Comparison of ENCODE assay signal across 33 cellular contexts in the genomic region with DNA sequence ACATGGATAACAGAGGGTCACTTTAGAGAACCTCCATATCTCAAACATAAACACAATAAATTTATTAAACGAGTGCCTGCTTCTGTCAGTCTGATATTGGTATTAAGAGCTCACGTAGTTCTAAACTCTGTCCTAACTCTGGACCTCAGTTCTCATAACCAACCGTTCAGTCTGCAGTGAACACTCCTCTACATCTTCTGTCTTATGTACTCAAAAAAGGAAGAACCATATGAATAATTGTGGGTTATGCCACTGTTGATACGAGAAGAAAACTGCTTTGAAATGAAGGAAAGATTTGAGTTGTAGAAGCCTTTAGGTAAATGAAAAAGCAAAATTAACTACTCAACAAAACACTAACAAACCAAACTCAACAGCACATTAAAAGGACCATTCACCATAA. TPM values are rescaled to one million over a fixed set of nuclear protein-coding genes. Genes with fewer than 3 reads are reported as not detected.
DNase-seq lines count a peak whose midpoint lies in the region; ATAC-seq, FAIRE-seq and TF ChIP-seq lines count a peak whose summit lies in the region.
"Had no signal": no experiment of that assay in that cellular context is flagged by ENCODE, and none has a peak within 500 bp of the region (broad histone marks: within the 10 kb centered on the region; RNA-seq: fewer than 3 reads in every experiment).

No MANE protein-coding gene starts in this region.

- in situ Hi-C loops in GM12878 (cut with MboI) = no loop called here

- no peak overlapping the region for H3K9ac ChIP-seq in GM12878 (ENCODE audit: control insufficient read depth, insufficient read depth, low read length)
- H3K9ac ChIP-seq: BLaER1; BLaER1 treated with 17β-estradiol and CSF1 and Interleukin-3, amounts not matched to agents 10 nM and 100 nM had no signal

- H4K20me1 ChIP-seq in GM12878 (ENCODE audit: control insufficient read depth, insufficient read depth) = no peaks in the 10 kb centered on the region
- H4K20me1 ChIP-seq: BLaER1 had no signal

- peaks cover 3% of the 10 kb centered on the region for H3K9me3 Mint-ChIP-seq in stimulated activated effector memory CD8-positive, alpha-beta T cell treated with anti-CD3 and anti-CD28 coated beads, Interleukin-12 subunit alpha, Interleukin-12 subunit beta, amount 100 ng/mL, for 72 hours

- no peaks in the 10 kb centered on the region for H3K4me1 ChIP-seq in GM12878 (ENCODE audit: control insufficient read depth, insufficient read depth, low read length)
- H3K4me1 ChIP-seq: A549, Caco-2 had no signal

- BruUV-seq in GM12878 (replicated peaks; lab: Mats Ljungman, UMichigan) = no TSS peak

- no peak overlapping the region for H3K4me3 Mint-ChIP-seq in stimulated activated effector memory CD8-positive, alpha-beta T cell treated with anti-CD3 and anti-CD28 coated beads, Interleukin-12 subunit alpha, Interleukin-12 subunit beta, amount 100 ng/mL, for 72 hours
- H3K4me3 Mint-ChIP-seq: B cell; CD14-positive monocyte; CD4-positive, alpha-beta T cell; CD4-positive, CD25-positive, alpha-beta regulatory T cell; CD8-positive, alpha-beta memory T cell; CD8-positive, alpha-beta T cell had no signal

- H3K79me2 ChIP-seq in GM12878 (ENCODE audit: control insufficient read depth, insufficient read depth, low read length) = no peaks in the 10 kb centered on the region

- TF ChIP-seq RAD21 in GM12878 (IDR thresholded peaks at IDR 0.05; ENCODE audit: insufficient read depth, low read depth, low read length) = no peak

- CTCF ChIA-PET in GM12878 (lab: Yijun Ruan, JAX) = interaction anchor here (1.3 to 1.5 kb wide), 2 partner anchors 10 to 18 kb away, joined by 4 read pairs; no protein-coding TSS in a partner anchor

- H3K9me3 ChIP-seq in GM12878 (replicated peaks; ENCODE audit: control insufficient read depth, insufficient read depth, low read length) = no peaks in the 10 kb centered on the region; the same call in 2 of the 3 replicates
- H3K9me3 ChIP-seq: BE2C, BLaER1, Caco-2 had no signal

- POLR2A ChIA-PET in GM12878 (lab: Charles Lee) = no interaction called here

- SMC1A ChIA-PET in GM12878 (lab: Charles Lee; ENCODE audit: uncharacterized antibody, unreplicated experiment) = interaction anchor here (1.6 kb wide), 1 partner anchor 36 kb away, joined by 4 read pairs; no protein-coding TSS in a partner anchor

- no peak for ATAC-seq in GM12878
- ATAC-seq in stimulated activated effector memory CD8-positive, alpha-beta T cell treated with anti-CD3 and anti-CD28 coated beads, Interleukin-12 subunit alpha, Interleukin-12 subunit beta, amount 100 ng/mL, for 72 hours = peak; percentile 65
- no peak for ATAC-seq in GM18511 (IDR thresholded peaks at IDR 0.05; ENCODE audit: unreplicated experiment)
- ATAC-seq: A549; CD8-positive, alpha-beta T cell had no signal

- H3K36me3 Mint-ChIP-seq in stimulated activated effector memory CD8-positive, alpha-beta T cell treated with anti-CD3 and anti-CD28 coated beads, Interleukin-12 subunit alpha, Interleukin-12 subunit beta, amount 100 ng/mL, for 72 hours = no peaks in the 10 kb centered on the region

- TF ChIP-seq CTCF in GM12878 (IDR thresholded peaks at IDR 0.05 in 2 of 3, conservative IDR thresholded peaks at IDR 0.05 in 1 of 3; ENCODE audit: control insufficient read depth in 2 of 3, extremely low read depth in 1 of 3, insufficient read depth in 1 of 3, low read depth in 3 of 3, low read length in 3 of 3) = no peak

- H3K4me3 ChIP-seq in GM12878 = no peak overlapping the region
- H3K4me3 ChIP-seq: A549; BLaER1; BLaER1 treated with 17β-estradiol and CSF1 and Interleukin-3, amounts not matched to agents 10 nM and 100 nM had no signal

- peak; percentile 27 for FAIRE-seq in GM12878 (lab: Jason Lieb, UNC)
- FAIRE-seq: A204.1, A549, D721Med had no signal

- H3K27ac ChIP-seq in GM12878 (ENCODE audit: control insufficient read depth, insufficient read depth) = no peak overlapping the region
- H3K27ac ChIP-seq: 22Rv1; A549; BLaER1; BLaER1 treated with 17β-estradiol and CSF1 and Interleukin-3, amounts not matched to agents 10 nM and 100 nM; C4-2B had no signal

- peaks cover 23% of the 10 kb centered on the region for H3K4me1 Mint-ChIP-seq in stimulated activated effector memory CD8-positive, alpha-beta T cell treated with anti-CD3 and anti-CD28 coated beads, Interleukin-12 subunit alpha, Interleukin-12 subunit beta, amount 100 ng/mL, for 72 hours

- RAD21 ChIA-PET in GM12878 (lab: Charles Lee; ENCODE audit: unreplicated experiment) = no interaction called here

- H3K27me3 ChIP-seq in GM12878 (replicated peaks in 1 of 2; ENCODE audit: control insufficient read depth in 2 of 2, insufficient read depth in 2 of 2, low read length in 1 of 2) = no peaks in the 10 kb centered on the region
- H3K27me3 ChIP-seq: BE2C; BLaER1; BLaER1 treated with 17β-estradiol and CSF1 and Interleukin-3, amounts not matched to agents 10 nM and 100 nM had no signal

- no peak overlapping the region for H3K4me2 ChIP-seq in GM12878 (ENCODE audit: control insufficient read depth, insufficient read depth)
- H3K4me2 ChIP-seq: A549; BLaER1; BLaER1 treated with 17β-estradiol and CSF1 and Interleukin-3, amounts not matched to agents 10 nM and 100 nM had no signal

- intact Hi-C loops in GM12878 (cut with micrococcal nuclease; ENCODE audit: unreplicated experiment) = no loop called here

- no peak for TF ChIP-seq POLR2A in GM12878 (IDR thresholded peaks at IDR 0.05; ENCODE audit: low read depth, low read length)

- no peak overlapping the region for H3K27ac Mint-ChIP-seq in stimulated activated effector memory CD8-positive, alpha-beta T cell treated with anti-CD3 and anti-CD28 coated beads, Interleukin-12 subunit alpha, Interleukin-12 subunit beta, amount 100 ng/mL, for 72 hours
- H3K27ac Mint-ChIP-seq: B cell; CD4-positive, alpha-beta memory T cell; CD4-positive, alpha-beta T cell; CD4-positive, CD25-positive, alpha-beta regulatory T cell; CD8-positive, alpha-beta T cell had no signal

- H3K36me3 ChIP-seq in GM12878 (ENCODE audit: control insufficient read depth in 2 of 2, insufficient read depth in 2 of 2, low read length in 1 of 2) = no peaks in the 10 kb centered on the region
- H3K36me3 ChIP-seq: BE2C, BLaER1 had no signal

- H2AFZ ChIP-seq in GM12878 (ENCODE audit: control insufficient read depth, low read depth, low read length) = no peak overlapping the region

- 0% methylated on average over 4 of the region's 4 CpGs for WGBS in GM12878 (ENCODE audit: insufficient coverage, insufficient replicate concordance, low lambda C conversion rate, missing lambda C conversion rate)

- TF ChIP-seq EP300 in GM12878 (IDR thresholded peaks at IDR 0.05; ENCODE audit: borderline replicate concordance in 1 of 2, control insufficient read depth in 1 of 2, low read depth in 2 of 2, low read length in 2 of 2) = no peak

- no peak for DNase-seq in GM12878 (ENCODE audit: low read depth, low spot score)
- no peak for DNase-seq in stimulated activated effector memory CD8-positive, alpha-beta T cell treated with anti-CD3 and anti-CD28 coated beads, Interleukin-12 subunit alpha, Interleukin-12 subunit beta, amount 100 ng/mL, for 72 hours (ENCODE audit: low spot score in 2 of 2)
- no peak for DNase-seq in HuH-7 (ENCODE audit: low spot score)
- DNase-seq: 8988T; ACHN; AML-193; BE2C; C1 segment of cervical spinal cord; Caco-2; Calu3; CD4-positive, alpha-beta memory T cell; CD4-positive, alpha-beta T cell; CD4-positive, CD25-positive, alpha-beta regulatory T cell; CD8-positive, alpha-beta memory T cell; CD8-positive, alpha-beta T cell; COR-L47; DMS 273 treated with DMSO at 0.1 percent for 48 hours; DMS153; DMS53; DMS79; DMS79 treated with DMSO at 0.1 percent for 48 hours; DND-41; EL had no signal

TF ChIP-seq in GM12878, 131 proteins besides CTCF, POLR2A, EP300 and RAD21 (continues in another document):
- TF ChIP-seq GABPA (IDR thresholded peaks at IDR 0.05; ENCODE audit: low read depth) = no peak

RNA-seq across cellular contexts. Expression of gene DPYD, which starts 53.7 kb away (rescaled TPM):
- 162 and 178 TPM in 2 replicates for total RNA-seq in GM12878 (2013; cell fraction: nucleolus; rRNA removed)
- total RNA-seq in GM12878 (2014; rRNA removed) = 17.8 and 22.8 TPM in 2 replicates
- 23.7 and 23.8 TPM in 2 replicates for total RNA-seq in GM12878 (2014; rRNA removed; fragmentation: Illumina TruSeq; extraction: Trizol)
- total RNA-seq in GM12878 (2021) = 15.5 and 17.2 TPM in 2 replicates
- 3.8 TPM for polyA plus RNA-seq in GM12878 (2011; ENCODE audit: low read depth)
- polyA plus RNA-seq in GM12878 (2011; rRNA removed) = 15.4 and 22.4 TPM in 2 replicates
- polyA plus RNA-seq in GM12878 (2011; cell fraction: cytosol; rRNA removed) = 7.5 and 8.4 TPM in 2 replicates
- polyA plus RNA-seq in GM12878 (2011; cell fraction: nucleus; rRNA removed) = 12.5 and 12.6 TPM in 2 replicates
- polyA plus RNA-seq in GM12878 (2012) = 4.3 and 5.7 TPM in 2 replicates
- polyA plus RNA-seq in GM12878 (2014; fragmentation: Illumina TruSeq; extraction: Trizol) = 11.7 and 14.1 TPM in 2 replicates
- 1 to 10 TPM; 5.7 to 6.5 TPM for polyA plus RNA-seq in GM12878 (2014; fragmentation: Nextera tagmentation; extraction: Ambion mirVana)
- 6.9 and 7.5 TPM in 2 replicates for polyA plus RNA-seq in GM12878 (2014; rRNA removed)
- 1 to 10 TPM; 7.5 to 8.6 TPM for polyA plus RNA-seq in GM12878 (2016; fragmentation: Nextera tagmentation; extraction: Ambion mirVana)
- 35.2 and 38.5 TPM in 2 replicates for polyA minus RNA-seq in GM12878 (2011; rRNA and poly(A)+ RNA removed)
- 5.9 and 8.4 TPM in 2 replicates for polyA minus RNA-seq in GM12878 (2011; cell fraction: cytosol; rRNA and poly(A)+ RNA removed)
- 61.8 and 98.4 TPM in 2 replicates for polyA minus RNA-seq in GM12878 (2011; cell fraction: nucleus; rRNA and poly(A)+ RNA removed)
